ENCODE assay signal across 13 cellular contexts in genomic region chr3:36909181-36909580, GRCh38. TPM values are rescaled to one million over a fixed set of nuclear protein-coding genes. Genes with fewer than 3 reads are reported as not detected.
DNase-seq lines count a peak whose midpoint lies in the region; ATAC-seq and TF ChIP-seq lines count a peak whose summit lies in the region.
"Had no signal": no experiment of that assay in that cellular context is flagged by ENCODE, and none has a peak within 500 bp of the region (broad histone marks: within the 10 kb centered on the region; RNA-seq: fewer than 3 reads in every experiment).

No MANE protein-coding gene starts in this region.

- WGBS in thymus, result 97% methylated on average over 2 of the region's 2 CpGs

- DNase-seq in activated naive CD4-positive, alpha-beta T cell treated with anti-CD3 and anti-CD28 coated beads, Interleukin-2, amount 10 ng/mL, durations not matched to agents 7 days and 5 days, result no peak
- DNase-seq in activated naive CD4-positive, alpha-beta T cell treated with anti-CD3 and anti-CD28 coated beads, Interleukin-2, amount 50 U/mL, for 16 hours, result no peak
- DNase-seq in immature natural killer cell, result no peak
- no peak for DNase-seq in cerebellar cortex (ENCODE audit: low spot score)
- DNase-seq in GM13977 (ENCODE audit: low spot score), result no peak
- DNase-seq: activated CD4-positive, alpha-beta T cell treated with anti-CD3 and anti-CD28 coated beads, Interleukin-2, amount 50 U/mL, for 4 hours; NCI-H146; occipital lobe; SK-N-SH had no signal

- no peak overlapping the region for H3K4me3 ChIP-seq in thymus (ENCODE audit: low read length)
- H3K4me3 ChIP-seq: HAP-1 had no signal

- TF ChIP-seq CTCF in VCaP (conservative IDR thresholded peaks at IDR 0.05) (no peak), GM13977 (IDR thresholded peaks at IDR 0.05; ENCODE audit: extremely low read depth, insufficient read depth, missing control alignments) (no peak)

- CTCF ChIA-PET in activated naive CD4-positive, alpha-beta T cell treated with anti-CD3 and anti-CD28 coated beads, Interleukin-2, amount 10 ng/mL, durations not matched to agents 7 days and 5 days (lab: Charles Lee), result interaction anchor here (0.6 to 1.4 kb wide), 3 partner anchors 39 to 49 kb away, joined by 3 to 5 read pairs (median 3); no protein-coding TSS in a partner anchor

- H3K27me3 Mint-ChIP-seq in activated naive CD4-positive, alpha-beta T cell treated with anti-CD3 and anti-CD28 coated beads, Interleukin-2, amount 10 ng/mL, durations not matched to agents 7 days and 5 days, result no peaks in the 10 kb centered on the region
- H3K27me3 Mint-ChIP-seq in immature natural killer cell (ENCODE audit: low read depth in 3 of 3), result peaks cover 0 to 5% (median 0%) of the 10 kb centered on the region in 3 donors

- peak overlapping the region; percentile 97 for H3K4me3 Mint-ChIP-seq in activated naive CD4-positive, alpha-beta T cell treated with anti-CD3 and anti-CD28 coated beads, Interleukin-2, amount 10 ng/mL, durations not matched to agents 7 days and 5 days
- peak overlapping the region; percentile 94 to 100 (median 96) for H3K4me3 Mint-ChIP-seq in immature natural killer cell

- H3K4me1 Mint-ChIP-seq in activated naive CD4-positive, alpha-beta T cell treated with anti-CD3 and anti-CD28 coated beads, Interleukin-2, amount 10 ng/mL, durations not matched to agents 7 days and 5 days, result peaks cover 71% of the 10 kb centered on the region
- peaks cover 69 to 78% of the 10 kb centered on the region in 2 donors for H3K4me1 Mint-ChIP-seq in immature natural killer cell

- no peak for ATAC-seq in HG03565 (IDR thresholded peaks at IDR 0.05; ENCODE audit: unreplicated experiment)

- H3K27ac ChIP-seq in VCaP, result peak overlapping the region; percentile 72
- H3K27ac ChIP-seq in thymus (ENCODE audit: low read depth), result peak overlapping the region; percentile 81

- in situ Hi-C loops in GM13977 (cut with MboI; ENCODE audit: low pct_unique_long_range_greater_than_20kb, low sequenced_read_pairs, unreplicated experiment), result no loop called here

- H3K27ac Mint-ChIP-seq in activated naive CD4-positive, alpha-beta T cell treated with anti-CD3 and anti-CD28 coated beads, Interleukin-2, amount 10 ng/mL, durations not matched to agents 7 days and 5 days, result peak overlapping the region; percentile 98
- H3K27ac Mint-ChIP-seq in immature natural killer cell, result peak overlapping the region; percentile 93 to 98 (median 97)

- peaks cover 36% of the 10 kb centered on the region for H3K4me1 ChIP-seq in thymus (ENCODE audit: control insufficient read depth, insufficient read depth, low read length)
- H3K4me1 ChIP-seq: HAP-1 had no signal

- H3K36me3 ChIP-seq in thymus (ENCODE audit: control insufficient read depth, insufficient read depth), result peaks cover 7% of the 10 kb centered on the region
- H3K36me3 ChIP-seq: HAP-1 had no signal

- H3K27me3 ChIP-seq in thymus (ENCODE audit: control insufficient read depth, insufficient read depth), result no peaks in the 10 kb centered on the region

- peaks cover 18% of the 10 kb centered on the region for H3K36me3 Mint-ChIP-seq in activated naive CD4-positive, alpha-beta T cell treated with anti-CD3 and anti-CD28 coated beads, Interleukin-2, amount 10 ng/mL, durations not matched to agents 7 days and 5 days
- peaks cover 0 to 4% (median 0%) of the 10 kb centered on the region in 3 donors for H3K36me3 Mint-ChIP-seq in immature natural killer cell

- H3K9me3 ChIP-seq in thymus (ENCODE audit: control insufficient read depth), result no peaks in the 10 kb centered on the region
- H3K9me3 ChIP-seq: HAP-1, SK-N-SH had no signal

- H3K9me3 Mint-ChIP-seq in activated naive CD4-positive, alpha-beta T cell treated with anti-CD3 and anti-CD28 coated beads, Interleukin-2, amount 10 ng/mL, durations not matched to agents 7 days and 5 days, result no peaks in the 10 kb centered on the region
- H3K9me3 Mint-ChIP-seq in immature natural killer cell, result no peaks in the 10 kb centered on the region

RNA-seq across cellular contexts. Expression of gene TRANK1, which starts 35.7 kb away (rescaled TPM):
- 10 to 100 TPM; 19.4 to 52.7 (median 24.6) TPM for polyA plus RNA-seq in immature natural killer cell
- 6.8 TPM for polyA plus RNA-seq in thymus
